1 cellular context compared by ENCODE assay signal in the genomic region with DNA sequence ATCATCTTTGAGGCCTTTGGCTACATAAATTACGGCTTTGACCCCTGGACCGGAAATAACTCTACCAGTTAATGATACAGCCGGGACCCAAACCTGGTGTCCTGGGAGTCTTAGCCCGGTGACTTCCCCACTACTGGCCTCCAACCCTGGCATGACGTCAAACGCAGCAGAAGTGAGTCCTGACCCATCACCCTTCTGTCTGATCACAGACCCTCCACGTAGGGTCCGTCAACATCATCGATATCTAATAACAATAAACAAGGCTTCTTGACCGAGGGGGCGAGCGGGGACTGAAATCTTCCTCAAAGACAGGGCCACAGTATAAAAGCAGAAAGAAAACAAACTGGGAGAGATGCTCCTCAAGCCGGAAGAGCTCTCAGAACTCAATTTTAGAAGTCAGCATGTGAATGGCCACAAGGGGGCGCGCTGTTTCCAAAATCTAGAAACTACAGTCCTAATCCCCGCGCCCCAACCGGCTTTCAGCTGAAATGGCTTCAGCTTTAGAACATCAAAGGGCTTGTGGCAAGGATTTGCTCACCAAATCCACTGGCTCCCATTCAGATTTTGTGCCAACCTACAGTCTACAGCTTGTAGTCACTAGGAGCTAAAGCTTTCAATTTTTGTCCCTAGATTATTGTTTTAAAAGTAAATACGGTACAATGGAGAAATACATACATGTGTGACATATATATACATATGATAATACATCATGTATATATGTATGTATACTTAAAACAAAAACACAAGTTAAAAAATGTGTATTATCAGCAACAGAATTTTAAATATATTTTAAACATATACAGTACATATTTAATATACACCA.
TF ChIP-seq lines count a peak whose summit lies in the region.

No MANE protein-coding gene starts in this region.

TF ChIP-seq in HepG2, 621 proteins besides CTCF, POLR2A, EP300 and RAD21 (continued from another document):
- TF ChIP-seq KDM2A (CRISPR knock-in tag; IDR thresholded peaks at IDR 0.05; ENCODE audit: borderline replicate concordance, low read depth), result 0 out of 2 replicates have a peak, but pooled peaks have one; percentile 27
- no peak for TF ChIP-seq ZNF652 (CRISPR knock-in tag; IDR thresholded peaks at IDR 0.05; ENCODE audit: borderline replicate concordance, low read depth)
- TF ChIP-seq, protein P1, sequence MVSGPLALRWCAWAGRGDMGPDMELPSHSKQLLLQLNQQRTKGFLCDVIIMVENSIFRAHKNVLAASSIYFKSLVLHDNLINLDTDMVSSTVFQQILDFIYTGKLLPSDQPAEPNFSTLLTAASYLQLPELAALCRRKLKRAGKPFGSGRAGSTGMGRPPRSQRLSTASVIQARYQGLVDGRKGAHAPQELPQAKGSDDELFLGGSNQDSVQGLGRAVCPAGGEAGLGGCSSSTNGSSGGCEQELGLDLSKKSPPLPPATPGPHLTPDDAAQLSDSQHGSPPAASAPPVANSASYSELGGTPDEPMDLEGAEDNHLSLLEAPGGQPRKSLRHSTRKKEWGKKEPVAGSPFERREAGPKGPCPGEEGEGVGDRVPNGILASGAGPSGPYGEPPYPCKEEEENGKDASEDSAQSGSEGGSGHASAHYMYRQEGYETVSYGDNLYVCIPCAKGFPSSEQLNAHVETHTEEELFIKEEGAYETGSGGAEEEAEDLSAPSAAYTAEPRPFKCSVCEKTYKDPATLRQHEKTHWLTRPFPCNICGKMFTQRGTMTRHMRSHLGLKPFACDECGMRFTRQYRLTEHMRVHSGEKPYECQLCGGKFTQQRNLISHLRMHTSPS (CRISPR knock-in tag; IDR thresholded peaks at IDR 0.05; ENCODE audit: low read depth), result peak; percentile 32; the same call in 1 of the 2 replicates
